In genomic region chr20:36454664-36455427, GRCh38 we compare ENCODE assay signal across 11 cellular contexts.
A peak's percentile ranks its signal among the peaks of the same experiment; 100 is the strongest.
DNase-seq lines count a peak whose midpoint lies in the region; ATAC-seq, FAIRE-seq and TF ChIP-seq lines count a peak whose summit lies in the region.
"Had no signal": no experiment of that assay in that cellular context is flagged by ENCODE, and none has a peak within 500 bp of the region (broad histone marks: within the 10 kb centered on the region; RNA-seq: fewer than 3 reads in every experiment).

No MANE protein-coding gene starts in this region.

- FAIRE-seq in pancreas (lab: Jason Lieb, UNC), result no peak
- FAIRE-seq: colon had no signal

- no peak overlapping the region for H3K9ac ChIP-seq in BLaER1

- no peaks in the 10 kb centered on the region for H4K20me1 ChIP-seq in BLaER1

- H3K9me3 ChIP-seq in BLaER1, result no peaks in the 10 kb centered on the region; the same call in 1 of the 2 replicates
- H3K9me3 ChIP-seq in right atrium auricular region, result no peaks in the 10 kb centered on the region
- H3K9me3 ChIP-seq in pancreas, result no peaks in the 10 kb centered on the region

- TF ChIP-seq CTCF in right atrium auricular region (IDR thresholded peaks at IDR 0.05) (no peak), pancreas (IDR thresholded peaks at IDR 0.05) (no peak)

- peak; percentile 73 for ATAC-seq in SK-N-SH treated with all-trans-retinoic acid at 6 μM for 48 hours
- ATAC-seq in pancreas, result peak; percentile 37 to 86 (median 78)
- ATAC-seq in HG03342 (IDR thresholded peaks at IDR 0.05; ENCODE audit: unreplicated experiment), result no peak
- no peak for ATAC-seq in HG03108 (IDR thresholded peaks at IDR 0.05; ENCODE audit: unreplicated experiment)
- no peak for ATAC-seq in HG02938 (IDR thresholded peaks at IDR 0.05; ENCODE audit: unreplicated experiment)
- no peak for ATAC-seq in GM18870 (IDR thresholded peaks at IDR 0.05; ENCODE audit: unreplicated experiment)

- H3K4me3 ChIP-seq in BLaER1 (no peak overlapping the region), right atrium auricular region (no peak overlapping the region), pancreas (no peak overlapping the region)
- H3K4me3 ChIP-seq: SK-N-MC had no signal

- H3K27ac ChIP-seq in BLaER1 (no peak overlapping the region), right atrium auricular region (peak overlapping the region; percentile 7 to 37), pancreas (no peak overlapping the region)
- H3K27ac ChIP-seq: SK-N-MC had no signal

- H3K4me2 ChIP-seq in BLaER1, result peak overlapping the region; percentile 28

- intact Hi-C loops in pancreas (cut with DNase I), result no loop called here

- no peaks in the 10 kb centered on the region for H3K36me3 ChIP-seq in BLaER1
- no peaks in the 10 kb centered on the region for H3K36me3 ChIP-seq in right atrium auricular region
- H3K36me3 ChIP-seq in pancreas, result no peaks in the 10 kb centered on the region

- H3K27me3 ChIP-seq in BLaER1, result no peaks in the 10 kb centered on the region
- H3K27me3 ChIP-seq in right atrium auricular region, result no peaks in the 10 kb centered on the region
- no peaks in the 10 kb centered on the region for H3K27me3 ChIP-seq in pancreas

- 29 to 36% methylated on average over 10 of the region's 10 CpGs for WGBS in pancreas, 2 donors

- H3K4me1 ChIP-seq in BLaER1 (peaks cover 6% of the 10 kb centered on the region; the same call in 1 of the 2 replicates), right atrium auricular region (peaks cover 0 to 14% of the 10 kb centered on the region in 2 donors), pancreas (no peaks in the 10 kb centered on the region)

- no peak for DNase-seq in right atrium auricular region (ENCODE audit: low spot score)
- peak in 4 of 6 donors; percentile 48 to 59 (median 54) for DNase-seq in pancreas
- DNase-seq: NCI-H1105 treated with DMSO at 0.1 percent for 48 hours had no signal

TF ChIP-seq in SK-N-SH treated with all-trans-retinoic acid at 6 μM for 48 hours, 23 proteins besides CTCF, POLR2A, EP300 and RAD21:
- peak; percentile 38; the same call in 1 of the 2 replicates for TF ChIP-seq PATZ1 (CRISPR knock-in tag; IDR thresholded peaks at IDR 0.05; ENCODE audit: borderline replicate concordance)
- no peak for TF ChIP-seq ZFP30 (CRISPR knock-in tag; IDR thresholded peaks at IDR 0.05)

Comparison
In these comparisons a context has a peak if more than half of its experiments do, and no peak if none do; other contexts are left out.
1. H3K27ac ChIP-seq: peak in right atrium auricular region (2 of 2); none in BLaER1 (single experiment) and pancreas (0 of 4).
2. ATAC-seq: peak in SK-N-SH treated with all-trans-retinoic acid at 6 μM for 48 hours (single experiment) and pancreas (4 of 4); none in HG03342 (single experiment), HG03108 (single experiment), HG02938 (single experiment) and GM18870 (single experiment).